8 cellular contexts compared by ENCODE assay signal in the genomic region with DNA sequence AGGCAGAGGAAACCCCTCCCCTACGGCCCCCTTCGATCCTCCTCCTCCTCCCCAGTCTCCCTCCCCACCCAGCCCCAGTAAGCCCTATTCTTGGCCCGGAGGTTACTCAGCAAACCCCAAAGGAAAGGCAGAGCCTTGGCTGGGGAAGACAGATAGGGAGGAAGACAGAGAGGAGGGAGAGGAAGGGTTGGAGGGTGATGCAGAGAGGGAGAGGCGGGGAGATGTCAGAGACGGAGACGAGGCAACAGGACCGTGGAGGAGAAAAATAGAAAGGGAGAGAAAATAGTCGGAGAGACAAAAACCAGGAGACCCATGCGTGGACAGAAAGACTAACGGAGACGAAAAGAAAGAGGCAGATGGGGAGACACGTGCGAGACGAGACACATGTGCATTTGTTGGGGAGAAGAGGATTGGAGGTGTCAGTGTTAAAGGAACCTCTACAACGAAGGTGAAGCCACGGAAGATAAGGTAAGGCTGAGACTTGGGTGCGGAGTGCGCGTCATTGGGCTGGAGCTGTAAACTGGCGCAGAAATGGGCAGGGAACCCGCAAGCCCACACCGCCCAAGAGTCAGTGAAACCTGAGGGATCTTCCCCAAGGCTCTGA. TPM values are rescaled to one million over a fixed set of nuclear protein-coding genes. Genes with fewer than 3 reads are reported as not detected.
DNase-seq lines count a peak whose midpoint lies in the region; ATAC-seq lines count a peak whose summit lies in the region.

No MANE protein-coding gene starts in this region.

- peak; percentile 27 for DNase-seq in MV-4-11 (lab: John Stamatoyannopoulos, UW)
- DNase-seq in naive B cell: no peak
- no peak for DNase-seq in effector CD8-positive, alpha-beta T cell (lab: John Stamatoyannopoulos, UW)
- no peak for DNase-seq in activated gamma-delta T cell (lab: John Stamatoyannopoulos, UW)

- H3K27ac Mint-ChIP-seq in naive B cell: peak overlapping the region; percentile 94 to 99 (median 99)

- H3K27me3 ChIP-seq in duodenal mucosa (ENCODE audit: control insufficient read depth in 1 of 2, insufficient read depth in 2 of 2, low read length in 2 of 2): peaks cover 4 to 25% of the 10 kb centered on the region in 2 donors

- H3K9me3 ChIP-seq in duodenal mucosa (ENCODE audit: control insufficient read depth in 1 of 2, low read length in 2 of 2): no peaks in the 10 kb centered on the region

- peak; percentile 1 for ATAC-seq in GM18511 (IDR thresholded peaks at IDR 0.05; ENCODE audit: unreplicated experiment)
- ATAC-seq in naive B cell (ENCODE audit: low read depth in 2 of 2): no peak
- ATAC-seq in HG03521 (IDR thresholded peaks at IDR 0.05; ENCODE audit: unreplicated experiment): no peak
- ATAC-seq in HG02840 (IDR thresholded peaks at IDR 0.05; ENCODE audit: low FRiP score, unreplicated experiment): no peak

- peaks cover 0 to 3% (median 0%) of the 10 kb centered on the region in 7 donors for H3K9me3 Mint-ChIP-seq in naive B cell

- H3K27me3 Mint-ChIP-seq in naive B cell: no peaks in the 10 kb centered on the region

- peak overlapping the region; percentile 69 to 84 for H3K4me3 ChIP-seq in duodenal mucosa (ENCODE audit: low read depth in 1 of 2, low read length in 2 of 2)

- peaks cover 4 to 14% of the 10 kb centered on the region in 2 donors for H3K36me3 Mint-ChIP-seq in naive B cell

- H3K27ac ChIP-seq in duodenal mucosa (ENCODE audit: low read depth, low read length): peak overlapping the region; percentile 41

- peaks cover 42 to 56% (median 53%) of the 10 kb centered on the region in 3 donors for H3K4me1 Mint-ChIP-seq in naive B cell

- H3K4me1 ChIP-seq in duodenal mucosa (ENCODE audit: control insufficient read depth in 1 of 2, insufficient read depth in 2 of 2, low read length in 2 of 2): peaks cover 7 to 45% of the 10 kb centered on the region in 2 donors

- H3K4me3 Mint-ChIP-seq in naive B cell: peak overlapping the region; percentile 92 to 100 (median 98)

- peaks cover 0 to 4% of the 10 kb centered on the region in 2 donors for H3K36me3 ChIP-seq in duodenal mucosa (ENCODE audit: control insufficient read depth in 1 of 2, insufficient read depth in 2 of 2, low read length in 2 of 2)

- peak overlapping the region; percentile 61 to 74 for H3K9ac ChIP-seq in duodenal mucosa (ENCODE audit: low read depth in 1 of 2, low read length in 2 of 2)

RNA-seq across cellular contexts. Expression of a gene that starts 2.9 kb away (rescaled TPM):
- 10 to 100 TPM; 20.1 to 61.9 (median 35.4) TPM for polyA plus RNA-seq in naive B cell (ENCODE audit: low read depth in 6 of 6)

RNA-seq across cellular contexts. Expression of a gene that starts 13.1 kb away (rescaled TPM):
- polyA plus RNA-seq in naive B cell (ENCODE audit: low read depth in 6 of 6): 10 to 100 TPM in 5 of 6 donors, 1 to 10 TPM in 1; 3.2 to 17.3 (median 14.3) TPM

RNA-seq across cellular contexts. Expression of a gene that starts 25.5 kb away (rescaled TPM):
- polyA plus RNA-seq in naive B cell (ENCODE audit: low read depth in 6 of 6): 1 to 10 TPM in 5 of 6 donors, not detected in 1; 1.7 to 3.5 (median 2.2) TPM

RNA-seq across cellular contexts. Expression of a gene that starts 40.9 kb away (rescaled TPM):
- 10 to 100 TPM; 19.8 to 37.2 (median 31.7) TPM for polyA plus RNA-seq in naive B cell (ENCODE audit: low read depth in 6 of 6)

RNA-seq across cellular contexts. Expression of a gene that starts 46.3 kb away (rescaled TPM):
- polyA plus RNA-seq in naive B cell (ENCODE audit: low read depth in 6 of 6): 10 to 100 TPM; 48.5 to 74.5 (median 62.6) TPM
